ENCODE assay signal across 8 cellular contexts in genomic region chr13:43054803-43055802, GRCh38. TPM values are rescaled to one million over a fixed set of nuclear protein-coding genes. Genes with fewer than 3 reads are reported as not detected.
DNase-seq lines count a peak whose midpoint lies in the region; ATAC-seq, FAIRE-seq and TF ChIP-seq lines count a peak whose summit lies in the region.

No MANE protein-coding gene starts in this region.

- TF ChIP-seq CTCF in retinal pigment epithelial cell (conservative IDR thresholded peaks at IDR 0.05; ENCODE audit: low read depth, low read length) (no peak), glutamatergic neuron (IDR thresholded peaks at IDR 0.05; ENCODE audit: partially characterized antibody, unreplicated experiment) (no peak)

- H3K4me1 ChIP-seq in HUES48 (ENCODE audit: control insufficient read depth, insufficient read depth, low read length), result peaks cover 37% of the 10 kb centered on the region

- peaks cover 7% of the 10 kb centered on the region for H3K36me3 Mint-ChIP-seq in glutamatergic neuron (ENCODE audit: unreplicated experiment)

- peak overlapping the region; percentile 85 for H3K27ac ChIP-seq in HUES48 (ENCODE audit: low read depth, low read length)

- FAIRE-seq in GM12892 (lab: Jason Lieb, UNC), result peak; percentile 14

- no peak overlapping the region for H3K4me3 Mint-ChIP-seq in glutamatergic neuron (ENCODE audit: unreplicated experiment)

- no peaks in the 10 kb centered on the region for H3K9me3 ChIP-seq in HUES48 (ENCODE audit: control insufficient read depth, insufficient read depth, low read length)

- H3K27me3 ChIP-seq in HUES48 (ENCODE audit: control insufficient read depth, insufficient read depth, low read length), result peaks cover 20% of the 10 kb centered on the region

- intact Hi-C loops in left ventricle myocardium superior (cut with micrococcal nuclease), result no loop called here

- H3K9ac ChIP-seq in HUES48 (ENCODE audit: low read depth, low read length), result no peak overlapping the region

- no peaks in the 10 kb centered on the region for H3K36me3 ChIP-seq in HUES48 (ENCODE audit: control insufficient read depth, insufficient read depth, low read length)

- no peak for TF ChIP-seq POLR2A in GM12892 (IDR thresholded peaks at IDR 0.05; ENCODE audit: low read depth, low read length)

- no peaks in the 10 kb centered on the region for H3K9me3 Mint-ChIP-seq in glutamatergic neuron (ENCODE audit: unreplicated experiment)

- H3K4me1 Mint-ChIP-seq in glutamatergic neuron (ENCODE audit: low read depth, unreplicated experiment), result peaks cover 5% of the 10 kb centered on the region

- peaks cover 1% of the 10 kb centered on the region for H3K27me3 Mint-ChIP-seq in glutamatergic neuron (ENCODE audit: unreplicated experiment)

- H3K27ac Mint-ChIP-seq in glutamatergic neuron (ENCODE audit: unreplicated experiment), result no peak overlapping the region

- H3K4me3 ChIP-seq in HUES48 (ENCODE audit: low read depth, low read length), result peak overlapping the region; percentile 50
- peak overlapping the region; percentile 13 for H3K4me3 ChIP-seq in retinal pigment epithelial cell (ENCODE audit: low read length)

- ATAC-seq in left ventricle myocardium superior, result peak; percentile 77

- DNase-seq in GM12892 (ENCODE audit: insufficient read length), result no peak
- peak; percentile 21 for DNase-seq in activated naive CD4-positive, alpha-beta T cell treated with anti-CD3 and anti-CD28 coated beads, Interleukin-2, amount 50 U/mL, for 16 hours
- DNase-seq in left ventricle myocardium superior, result no peak
- no peak for DNase-seq in retinal pigment epithelial cell (ENCODE audit: low read depth)
- no peak for DNase-seq in amniotic stem cell (lab: John Stamatoyannopoulos, UW)
- no peak for DNase-seq in glutamatergic neuron
- no peak for DNase-seq in NCI-H2081 treated with DMSO at 0.1 percent for 48 hours (lab: John Stamatoyannopoulos, UW)

RNA-seq across cellular contexts. Expression of gene DNAJC15, which starts 31.7 kb away (rescaled TPM):
- 26.8 TPM for polyA plus RNA-seq in GM12892 (2012; ENCODE audit: missing spikeins)
- total RNA-seq in left ventricle myocardium superior (26.6 TPM), glutamatergic neuron (ENCODE audit: unreplicated experiment) (17.1 TPM)
